1 cellular context compared by ENCODE assay signal in the genomic region with DNA sequence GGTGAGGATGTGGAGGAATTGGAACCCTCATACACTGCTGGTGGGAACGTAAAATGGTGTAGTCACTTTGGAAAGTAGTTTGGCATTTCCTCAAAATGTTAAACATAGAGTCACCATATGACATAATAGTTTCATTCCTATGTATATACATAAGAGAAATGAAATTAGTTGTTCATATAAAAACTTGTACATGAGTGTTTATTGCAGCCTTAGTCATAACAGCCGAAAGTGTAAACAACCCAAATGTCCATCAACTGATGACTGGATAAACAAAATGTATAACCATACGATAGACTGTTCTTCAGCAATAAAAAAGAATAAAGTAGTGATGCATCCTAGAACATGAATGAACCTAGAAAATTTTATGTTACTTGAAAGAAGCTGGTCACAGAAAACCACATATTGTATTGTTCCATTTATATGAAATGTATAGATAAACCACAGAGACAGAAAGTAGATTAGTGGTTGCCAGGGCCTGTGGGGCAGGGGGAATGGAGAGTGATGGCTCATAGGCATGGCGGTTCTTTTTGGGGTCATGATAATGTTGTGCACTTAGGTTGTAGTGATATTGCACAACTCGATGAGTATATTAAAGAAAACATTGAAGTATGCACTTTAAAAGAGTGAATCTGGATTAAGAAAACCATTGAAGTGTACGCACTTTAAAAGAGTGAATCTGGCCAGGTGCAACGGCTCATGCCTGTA.
A peak's percentile ranks its signal among the peaks of the same experiment; 100 is the strongest.
TF ChIP-seq lines count a peak whose summit lies in the region.

No MANE protein-coding gene starts in this region.

TF ChIP-seq in GM12878, 131 proteins besides CTCF, POLR2A, EP300 and RAD21:
- TF ChIP-seq JUNB (IDR thresholded peaks at IDR 0.05), result peak; percentile 32; the same call in 1 of the 2 replicates
